ENCODE assay signal across 8 cellular contexts in genomic region chr7:63899691-63900393, GRCh38.
DNase-seq lines count a peak whose midpoint lies in the region; ATAC-seq, FAIRE-seq and TF ChIP-seq lines count a peak whose summit lies in the region.

No MANE protein-coding gene starts in this region.

- TF ChIP-seq POLR2A in GM12891 (IDR thresholded peaks at IDR 0.05; ENCODE audit: low read depth, low read length) = no peak

- H3K36me3 ChIP-seq in lower lobe of right lung = no peaks in the 10 kb centered on the region
- H3K36me3 ChIP-seq in hepatocyte (replicated peaks; ENCODE audit: insufficient read depth, low read depth) = no peaks in the 10 kb centered on the region

- H3K4me3 ChIP-seq in lower lobe of right lung (peak overlapping the region; percentile 75), hepatocyte (no peak overlapping the region)

- DNase-seq in DMS114 treated with DMSO at 0.1 percent for 48 hours (lab: John Stamatoyannopoulos, UW; ENCODE audit: unreplicated experiment) = peak; percentile 89
- peak; percentile 73 for DNase-seq in SW480 (ENCODE audit: low spot score)
- DNase-seq in activated naive CD8-positive, alpha-beta T cell treated with anti-CD3 and anti-CD28 coated beads, Interleukin-2, amount 10 ng/mL, durations not matched to agents 7 days and 5 days = peak; percentile 79
- peak; percentile 84 for DNase-seq in lower lobe of right lung
- peak; percentile 66 to 73 for DNase-seq in stimulated activated CD8-positive, alpha-beta memory T cell treated with anti-CD3 and anti-CD28 coated beads, Interleukin-2, amount 100 ng/mL, for 1 hour (ENCODE audit: low read depth in 2 of 2)
- DNase-seq in GM12891 (ENCODE audit: insufficient read length, low spot score) = no peak
- no peak for DNase-seq in hepatocyte (ENCODE audit: low spot score)
- no peak for DNase-seq in OCI-M1 (lab: John Stamatoyannopoulos, UW)

- H3K4me1 Mint-ChIP-seq in activated naive CD8-positive, alpha-beta T cell treated with anti-CD3 and anti-CD28 coated beads, Interleukin-2, amount 10 ng/mL, durations not matched to agents 7 days and 5 days = peaks cover 7% of the 10 kb centered on the region

- peaks cover 12% of the 10 kb centered on the region for H3K9me3 Mint-ChIP-seq in activated naive CD8-positive, alpha-beta T cell treated with anti-CD3 and anti-CD28 coated beads, Interleukin-2, amount 10 ng/mL, durations not matched to agents 7 days and 5 days

- H3K4me3 Mint-ChIP-seq in activated naive CD8-positive, alpha-beta T cell treated with anti-CD3 and anti-CD28 coated beads, Interleukin-2, amount 10 ng/mL, durations not matched to agents 7 days and 5 days = peak overlapping the region; percentile 99

- no peak for FAIRE-seq in GM12891 (lab: Jason Lieb, UNC)

- intact Hi-C loops in lower lobe of right lung (cut with DNase I) = no loop called here

- ATAC-seq in activated naive CD8-positive, alpha-beta T cell treated with anti-CD3 and anti-CD28 coated beads, Interleukin-2, amount 10 ng/mL, durations not matched to agents 7 days and 5 days (ENCODE audit: low read depth) = peak; percentile 71
- peak; percentile 92 for ATAC-seq in lower lobe of right lung

- TF ChIP-seq CTCF in lower lobe of right lung (IDR thresholded peaks at IDR 0.05) (no peak), hepatocyte (IDR thresholded peaks at IDR 0.05; ENCODE audit: poor library complexity) (no peak)

- no peaks in the 10 kb centered on the region for H3K79me2 ChIP-seq in hepatocyte

- no peaks in the 10 kb centered on the region for H3K9me3 ChIP-seq in lower lobe of right lung
- H3K9me3 ChIP-seq in hepatocyte (ENCODE audit: low read depth) = no peaks in the 10 kb centered on the region

- H2AFZ ChIP-seq in hepatocyte = no peak overlapping the region

- no peaks in the 10 kb centered on the region for H4K20me1 ChIP-seq in hepatocyte (ENCODE audit: insufficient read depth, poor library complexity, severe bottlenecking)

- H3K9me2 ChIP-seq in hepatocyte (replicated peaks; ENCODE audit: insufficient read depth) = no peaks in the 10 kb centered on the region

- H3K36me3 Mint-ChIP-seq in activated naive CD8-positive, alpha-beta T cell treated with anti-CD3 and anti-CD28 coated beads, Interleukin-2, amount 10 ng/mL, durations not matched to agents 7 days and 5 days = peaks cover 3% of the 10 kb centered on the region

- H3K27ac ChIP-seq in lower lobe of right lung (peak overlapping the region; percentile 78), hepatocyte (no peak overlapping the region)

- POLR2A ChIA-PET in activated naive CD8-positive, alpha-beta T cell treated with anti-CD3 and anti-CD28 coated beads, Interleukin-2, amount 10 ng/mL, durations not matched to agents 7 days and 5 days (lab: Charles Lee) = interaction anchor here (0.6 to 3.5 kb wide), 3 partner anchors 14 to 414 kb away, joined by 3 to 35 read pairs (median 6); partner anchors contain the start of gene ZNF736

- H3K27me3 Mint-ChIP-seq in activated naive CD8-positive, alpha-beta T cell treated with anti-CD3 and anti-CD28 coated beads, Interleukin-2, amount 10 ng/mL, durations not matched to agents 7 days and 5 days = no peaks in the 10 kb centered on the region

- H3K4me1 ChIP-seq in lower lobe of right lung = peaks cover 5% of the 10 kb centered on the region
- H3K4me1 ChIP-seq in hepatocyte (ENCODE audit: insufficient read depth) = no peaks in the 10 kb centered on the region

- H3K27me3 ChIP-seq in lower lobe of right lung (ENCODE audit: low read depth) (no peaks in the 10 kb centered on the region), hepatocyte (no peaks in the 10 kb centered on the region)

- H3K27ac Mint-ChIP-seq in activated naive CD8-positive, alpha-beta T cell treated with anti-CD3 and anti-CD28 coated beads, Interleukin-2, amount 10 ng/mL, durations not matched to agents 7 days and 5 days = peak overlapping the region; percentile 88

- 84% methylated on average over 29 of the region's 29 CpGs for WGBS in hepatocyte (ENCODE audit: low lambda C conversion rate, missing lambda C conversion rate)

- H3K4me2 ChIP-seq in hepatocyte = no peak overlapping the region

TF ChIP-seq in GM12891, 5 proteins besides CTCF, POLR2A, EP300 and RAD21:
- TF ChIP-seq POLR2AphosphoS5 (IDR thresholded peaks at IDR 0.05; ENCODE audit: low read depth, low read length) = no peak
- TF ChIP-seq PAX5 (IDR thresholded peaks at IDR 0.05; ENCODE audit: insufficient read depth, low read length, severe bottlenecking) = no peak
- TF ChIP-seq TAF1 (IDR thresholded peaks at IDR 0.05; ENCODE audit: low read depth, low read length) = no peak
- no peak for TF ChIP-seq SPI1 (IDR thresholded peaks at IDR 0.05; ENCODE audit: low read depth, low read length)
- no peak for TF ChIP-seq POU2F2 (IDR thresholded peaks at IDR 0.05; ENCODE audit: low read depth, low read length)
TF ChIP-seq in GM12891: peak in this region for 0.

Comparison
In these comparisons a context has a peak if more than half of its experiments do, and no peak if none do; other contexts are left out.
1. DNase-seq: peak in DMS114 treated with DMSO at 0.1 percent for 48 hours (single experiment), SW480 (single experiment), activated naive CD8-positive, alpha-beta T cell treated with anti-CD3 and anti-CD28 coated beads, Interleukin-2, amount 10 ng/mL, durations not matched to agents 7 days and 5 days (single experiment), lower lobe of right lung (single experiment) and stimulated activated CD8-positive, alpha-beta memory T cell treated with anti-CD3 and anti-CD28 coated beads, Interleukin-2, amount 100 ng/mL, for 1 hour (2 of 2); none in GM12891 (single experiment), hepatocyte (single experiment) and OCI-M1 (single experiment).